In genomic region chr3:78703944-78704343, GRCh38 we compare ENCODE assay signal across 16 cellular contexts.
"Had no signal": no experiment of that assay in that cellular context is flagged by ENCODE, and none has a peak within 500 bp of the region (broad histone marks: within the 10 kb centered on the region; RNA-seq: fewer than 3 reads in every experiment).

No MANE protein-coding gene starts in this region.

- H3K4me1 Mint-ChIP-seq: stimulated activated naive B cell treated with anti-CD40 and anti-IgM and Interleukin-4, amounts not matched to agents 10 μg/mL and 1 μg/mL and 100 μg/mL, for 72 hours had no signal

- ATAC-seq: activated T-cell treated with anti-CD3 and anti-CD28 coated beads, Interleukin-2, amount 50 U/mL, for 4 hours; pancreas; stimulated activated naive B cell treated with anti-CD40 and anti-IgM and Interleukin-4, amounts not matched to agents 10 μg/mL and 1 μg/mL and 100 μg/mL, for 72 hours had no signal

- H3K27me3 ChIP-seq: cardiac muscle cell, pancreas, right atrium auricular region, tibial nerve, vagina had no signal

- H3K9me3 Mint-ChIP-seq: stimulated activated naive B cell treated with anti-CD40 and anti-IgM and Interleukin-4, amounts not matched to agents 10 μg/mL and 1 μg/mL and 100 μg/mL, for 72 hours had no signal

- H3K4me2 ChIP-seq: smooth muscle cell had no signal

- H3K4me3 ChIP-seq: cardiac muscle cell, pancreas, right atrium auricular region, smooth muscle cell, tibial nerve, vagina had no signal

- H3K36me3 Mint-ChIP-seq: activated CD4-positive, alpha-beta memory T cell treated with anti-CD3 and anti-CD28 coated beads for 36 hours; activated naive CD8-positive, alpha-beta T cell; stimulated activated naive B cell treated with anti-CD40 and anti-IgM and Interleukin-4, amounts not matched to agents 10 μg/mL and 1 μg/mL and 100 μg/mL, for 72 hours had no signal

- H3K36me3 ChIP-seq: cardiac muscle cell, pancreas, right atrium auricular region, tibial nerve, vagina had no signal

- DNase-seq: activated CD4-positive, alpha-beta memory T cell treated with anti-CD3 and anti-CD28 coated beads for 36 hours; activated effector memory CD4-positive, alpha-beta T cell treated with anti-CD3 and anti-CD28 coated beads, Interleukin-2, amount 50 U/mL, for 16 hours; activated T-cell treated with anti-CD3 and anti-CD28 coated beads, Interleukin-2, amount 50 U/mL, for 4 hours; amygdala; hippocampal formation; kidney glomerular epithelial cell; pancreas; stimulated activated naive B cell treated with anti-CD40 and anti-IgM and Interleukin-4, amounts not matched to agents 10 μg/mL and 1 μg/mL and 100 μg/mL, for 72 hours; T1000 had no signal

- H3K4me1 ChIP-seq: pancreas, right atrium auricular region, vagina had no signal

- H3K27ac Mint-ChIP-seq: activated CD4-positive, alpha-beta memory T cell treated with anti-CD3 and anti-CD28 coated beads for 36 hours; activated naive CD8-positive, alpha-beta T cell; stimulated activated naive B cell treated with anti-CD40 and anti-IgM and Interleukin-4, amounts not matched to agents 10 μg/mL and 1 μg/mL and 100 μg/mL, for 72 hours had no signal

- H3K27me3 Mint-ChIP-seq: activated CD4-positive, alpha-beta memory T cell treated with anti-CD3 and anti-CD28 coated beads for 36 hours; activated naive CD8-positive, alpha-beta T cell; stimulated activated naive B cell treated with anti-CD40 and anti-IgM and Interleukin-4, amounts not matched to agents 10 μg/mL and 1 μg/mL and 100 μg/mL, for 72 hours had no signal

- H3K4me3 Mint-ChIP-seq: activated CD4-positive, alpha-beta memory T cell treated with anti-CD3 and anti-CD28 coated beads for 36 hours; activated naive CD8-positive, alpha-beta T cell; activated T-cell treated with anti-CD3 and anti-CD28 coated beads, Interleukin-2, amount 50 U/mL, for 4 hours; stimulated activated naive B cell treated with anti-CD40 and anti-IgM and Interleukin-4, amounts not matched to agents 10 μg/mL and 1 μg/mL and 100 μg/mL, for 72 hours had no signal

- H3K9me3 ChIP-seq: pancreas, right atrium auricular region, tibial nerve, vagina had no signal

- H3K27ac ChIP-seq: cardiac muscle cell, pancreas, right atrium auricular region, tibial nerve, vagina, VCaP had no signal
